In genomic region chr1:245059806-245060424, GRCh38 we compare ENCODE assay signal across 23 cellular contexts.
A peak's percentile ranks its signal among the peaks of the same experiment; 100 is the strongest.
DNase-seq lines count a peak whose midpoint lies in the region; ATAC-seq, FAIRE-seq and TF ChIP-seq lines count a peak whose summit lies in the region.
"Had no signal": no experiment of that assay in that cellular context is flagged by ENCODE, and none has a peak within 500 bp of the region (broad histone marks: within the 10 kb centered on the region; RNA-seq: fewer than 3 reads in every experiment).

No MANE protein-coding gene starts in this region.

- peak overlapping the region; percentile 59; the same call in 1 of the 2 replicates for H3K27ac ChIP-seq in 22Rv1
- no peak overlapping the region for H3K27ac ChIP-seq in HEK293 (ENCODE audit: extremely low read depth, low read depth, low read length)
- H3K27ac ChIP-seq in HepG2 (ENCODE audit: extremely low read length, insufficient read depth, low read length): peak overlapping the region; percentile 94
- H3K27ac ChIP-seq: C4-2B, SJCRH30 had no signal

- ATAC-seq in HepG2 (no peak), GM21619 (IDR thresholded peaks at IDR 0.05; ENCODE audit: unreplicated experiment) (no peak)
- ATAC-seq: K562, T-cell had no signal

- TF ChIP-seq POLR2A in HepG2 (IDR thresholded peaks at IDR 0.05; ENCODE audit: insufficient read depth in 1 of 2, low read depth in 2 of 2, low read length in 2 of 2): no peak

- H3K79me2 ChIP-seq in HepG2 (ENCODE audit: insufficient read depth, low read length): no peaks in the 10 kb centered on the region

- TSS peak; percentile 57 for BruUV-seq in HepG2 (replicated peaks; lab: Mats Ljungman, UMichigan)

- H4K20me1 ChIP-seq in HepG2 (ENCODE audit: insufficient read depth, low read length): no peaks in the 10 kb centered on the region

- CTCF ChIA-PET in HEK293 (lab: Yijun Ruan, JAX): interaction anchor here (1.6 to 2.5 kb wide), 2 partner anchors 10 to 17 kb away, joined by 5 to 18 read pairs; no protein-coding TSS in a partner anchor
- CTCF ChIA-PET in HepG2 (lab: Yijun Ruan, JAX; ENCODE audit: low intra/inter-chr PET ratio, low total read pairs): no interaction called here

- peaks cover 2% of the 10 kb centered on the region for H3K36me3 Mint-ChIP-seq in chondrocyte (ENCODE audit: low read depth)

- TF ChIP-seq RAD21 in HepG2 (CRISPR knock-in tag; IDR thresholded peaks at IDR 0.05): no peak

- in situ Hi-C loops in HepG2 (cut with HindIII; ENCODE audit: extremely low pct_ligation_motif_present, low pct_unique_long_range_greater_than_20kb): no loop called here

- H3K4me1 ChIP-seq in HEK293 (ENCODE audit: control insufficient read depth, insufficient read depth, low read length): peaks cover 12% of the 10 kb centered on the region
- H3K4me1 ChIP-seq in HepG2 (ENCODE audit: insufficient read depth, low read length): peaks cover 52% of the 10 kb centered on the region

- H3K36me3 ChIP-seq in HEK293 (ENCODE audit: control insufficient read depth in 2 of 2, insufficient read depth in 1 of 2, low read length in 2 of 2) (no peaks in the 10 kb centered on the region), HepG2 (replicated peaks in 1 of 2; ENCODE audit: control insufficient read depth in 1 of 2, insufficient read depth in 2 of 2, low read length in 2 of 2) (no peaks in the 10 kb centered on the region)
- H3K36me3 ChIP-seq: SJCRH30 had no signal

- intact Hi-C loops in HepG2 (cut with micrococcal nuclease; ENCODE audit: unreplicated experiment): loop anchor here (1.0 kb wide), 2 partner anchors 15 to 89 kb away; no protein-coding TSS in a partner anchor

- no peak for FAIRE-seq in HepG2 (lab: Jason Lieb, UNC)
- FAIRE-seq: K562, RCC 7860 had no signal

- no peak overlapping the region for H3K4me3 ChIP-seq in HEK293 (ENCODE audit: low read depth, low read length)
- no peak overlapping the region; a peak in 1 of 6 replicates for H3K4me3 ChIP-seq in HepG2 (replicated peaks in 1 of 3; ENCODE audit: insufficient read depth in 1 of 3, low read depth in 2 of 3, low read length in 3 of 3)
- H3K4me3 ChIP-seq: K562, SJCRH30 had no signal

- TF ChIP-seq EP300 in HepG2 (IDR thresholded peaks at IDR 0.05; ENCODE audit: low read depth in 2 of 2, low read length in 2 of 2) (no peak), HepG2 (CRISPR knock-in tag; IDR thresholded peaks at IDR 0.05; ENCODE audit: borderline replicate concordance) (no peak)

- H3K27me3 ChIP-seq in HepG2 (ENCODE audit: control insufficient read depth in 1 of 2, insufficient read depth in 2 of 2, low read length in 2 of 2): no peaks in the 10 kb centered on the region
- H3K27me3 ChIP-seq: SJCRH30 had no signal

- no peaks in the 10 kb centered on the region for H3K4me1 Mint-ChIP-seq in chondrocyte (ENCODE audit: low read depth)
- H3K4me1 Mint-ChIP-seq: CD8-positive, alpha-beta memory T cell; T-cell had no signal

- WGBS in HepG2 (ENCODE audit: low lambda C conversion rate): 75% methylated on average over 4 of the region's 5 CpGs

- no peak overlapping the region for H3K4me3 Mint-ChIP-seq in chondrocyte (ENCODE audit: unreplicated experiment)
- H3K4me3 Mint-ChIP-seq: CD8-positive, alpha-beta memory T cell; T-cell had no signal

- POLR2A ChIA-PET in HEK293 (lab: Yijun Ruan, JAX): no interaction called here
- POLR2A ChIA-PET in HepG2 (lab: Yijun Ruan, JAX): interaction anchor here (1.1 to 2.4 kb wide), 8 partner anchors 8 to 226 kb away, joined by 3 to 10 read pairs (median 5); a partner anchor contains a TSS

- no peaks in the 10 kb centered on the region for H3K27me3 Mint-ChIP-seq in chondrocyte (ENCODE audit: low read depth)
- H3K27me3 Mint-ChIP-seq: CD8-positive, alpha-beta memory T cell; T-cell had no signal

- H3K9me3 Mint-ChIP-seq in chondrocyte (ENCODE audit: low read depth): no peaks in the 10 kb centered on the region
- H3K9me3 Mint-ChIP-seq: CD8-positive, alpha-beta memory T cell; T-cell had no signal

- no peaks in the 10 kb centered on the region for H3K9me3 ChIP-seq in HEK293 (ENCODE audit: control insufficient read depth, insufficient read depth, low read depth, low read length)
- H3K9me3 ChIP-seq in HepG2 (ENCODE audit: low read length): no peaks in the 10 kb centered on the region
- H3K9me3 ChIP-seq: SJCRH30 had no signal

- DNase-seq in cerebellar cortex (ENCODE audit: low spot score) (peak; percentile 11), HepG2 (ENCODE audit: low spot score) (no peak), chondrocyte (ENCODE audit: low spot score) (no peak), NCI-H146 treated with DMSO at 0.1 percent for 48 hours (lab: John Stamatoyannopoulos, UW; ENCODE audit: unreplicated experiment) (no peak), medulla oblongata (ENCODE audit: extremely low spot score) (no peak)
- DNase-seq: 8988T; AML-193; CD8-positive, alpha-beta memory T cell; EL; GF-D8; MM.1S; NCI-H1048; NCI-H1436; NCI-H1930; OCI-M1; T-cell had no signal

- H2AFZ ChIP-seq in HepG2 (ENCODE audit: low read length): no peak overlapping the region

- peak overlapping the region; percentile 60 for H3K9ac ChIP-seq in HepG2 (ENCODE audit: insufficient read depth, low read depth, low read length)

- H3K4me2 ChIP-seq in HepG2 (ENCODE audit: low read depth, low read length): peak overlapping the region; percentile 54

- TF ChIP-seq CTCF in 22Rv1 (IDR thresholded peaks at IDR 0.05) (no peak), HEK293 (tag by site-specific recombination; IDR thresholded peaks at IDR 0.05) (no peak), HepG2 (CRISPR knock-in tag; IDR thresholded peaks at IDR 0.05) (no peak), chondrocyte (IDR thresholded peaks at IDR 0.05) (no peak)

- H3K27ac Mint-ChIP-seq in chondrocyte (ENCODE audit: unreplicated experiment): no peak overlapping the region
- H3K27ac Mint-ChIP-seq: T-cell had no signal

TF ChIP-seq in HEK293, 187 proteins besides CTCF, POLR2A, EP300 and RAD21:
- TF ChIP-seq ZNF768 (tag by site-specific recombination; IDR thresholded peaks at IDR 0.05) (0 out of 2 replicates have a peak, but pooled peaks have one; percentile 61), SCRT2 (tag by site-specific recombination; IDR thresholded peaks at IDR 0.05) (0 out of 2 replicates have a peak, but pooled peaks have one; percentile 14), PRDM4 (tag by site-specific recombination; IDR thresholded peaks at IDR 0.05) (no peak), ZNF23 (tag by site-specific recombination; IDR thresholded peaks at IDR 0.05; ENCODE audit: borderline replicate concordance) (no peak), ZSCAN30 (tag by site-specific recombination; IDR thresholded peaks at IDR 0.05) (no peak)

TF ChIP-seq in HepG2, 621 proteins besides CTCF, POLR2A, EP300 and RAD21:
- TF ChIP-seq AHDC1 (CRISPR knock-in tag; IDR thresholded peaks at IDR 0.05; ENCODE audit: borderline replicate concordance): no peak
- TF ChIP-seq ZNF317 (CRISPR knock-in tag; IDR thresholded peaks at IDR 0.05): no peak
- TF ChIP-seq PHF8 (CRISPR knock-in tag; IDR thresholded peaks at IDR 0.05): no peak
- TF ChIP-seq NCOA1 (CRISPR knock-in tag; IDR thresholded peaks at IDR 0.05): no peak
- TF ChIP-seq ZNF205 (CRISPR knock-in tag; IDR thresholded peaks at IDR 0.05): no peak
- TF ChIP-seq ZNF530 (CRISPR knock-in tag; IDR thresholded peaks at IDR 0.05; ENCODE audit: low read depth): no peak
- TF ChIP-seq BHLHE40 (IDR thresholded peaks at IDR 0.05; ENCODE audit: low read length): no peak
